19 cellular contexts compared by ENCODE assay signal in the genomic region with DNA sequence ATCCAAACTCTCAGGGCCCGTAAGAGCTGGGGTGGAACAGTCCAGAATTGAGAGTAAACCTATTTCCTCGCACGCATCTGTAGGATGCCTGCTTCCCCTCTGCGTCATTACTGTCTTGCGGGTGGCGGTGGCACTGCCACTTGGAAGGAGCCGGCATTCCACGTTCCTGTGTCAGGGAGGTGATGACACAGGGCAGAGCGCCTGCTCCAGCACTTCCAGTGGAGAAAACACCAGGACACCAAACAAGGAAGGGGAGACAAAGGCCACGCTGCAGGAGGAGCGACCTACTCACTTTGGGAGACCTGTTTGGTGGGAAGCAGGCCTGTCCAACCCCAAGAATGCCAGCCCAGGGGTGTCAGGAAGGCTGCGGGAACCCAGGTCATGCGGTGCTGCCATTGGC. TPM values are rescaled to one million over a fixed set of nuclear protein-coding genes. Genes with fewer than 3 reads are reported as not detected.
DNase-seq lines count a peak whose midpoint lies in the region; ATAC-seq lines count a peak whose summit lies in the region.
"Had no signal": no experiment of that assay in that cellular context is flagged by ENCODE, and none has a peak within 500 bp of the region (broad histone marks: within the 10 kb centered on the region; RNA-seq: fewer than 3 reads in every experiment).

No MANE protein-coding gene starts in this region.

- H3K4ac ChIP-seq in mesenchymal stem cell (ENCODE audit: low read depth in 1 of 2, low read length in 2 of 2): no peak overlapping the region

- no peaks in the 10 kb centered on the region for H3K36me3 ChIP-seq in mesenchymal stem cell (ENCODE audit: control insufficient read depth in 1 of 2, insufficient read depth in 2 of 2, low read depth in 1 of 2, low read length in 2 of 2)
- H3K36me3 ChIP-seq: BLaER1 treated with 17β-estradiol and CSF1 and Interleukin-3, amounts not matched to agents 10 nM and 100 nM; SJSA1 had no signal

- H2BK12ac ChIP-seq in mesenchymal stem cell (ENCODE audit: low read length in 2 of 2): no peak overlapping the region

- no peaks in the 10 kb centered on the region for H3K9me3 Mint-ChIP-seq in T-helper 2 cell treated with Interferon-gamma antibody and Interleukin-4, amounts not matched to agents 5 μg/mL and 100 μg/mL, for 36 hours
- H3K9me3 Mint-ChIP-seq: HFFc6 had no signal

- H3K23ac ChIP-seq in mesenchymal stem cell (ENCODE audit: low read length in 2 of 2): no peak overlapping the region

- DNase-seq in T-helper 2 cell treated with Interferon-gamma antibody and Interleukin-4, amounts not matched to agents 5 μg/mL and 100 μg/mL, for 36 hours (ENCODE audit: low spot score): no peak
- DNase-seq in T-helper 2 cell: no peak
- no peak for DNase-seq in left cardiac atrium
- DNase-seq in cardiac septum (ENCODE audit: low spot score): no peak
- no peak for DNase-seq in mesenchymal stem cell
- no peak for DNase-seq in A172 (ENCODE audit: low spot score)
- no peak for DNase-seq in NCI-H1417 (lab: John Stamatoyannopoulos, UW)
- DNase-seq: 8988T, HFFc6, KBM-7, NCI-H1436 treated with DMSO at 0.1 percent for 48 hours, NCI-H2029 treated with DMSO at 0.1 percent for 48 hours, NCI-H510A, NCI-H774, PC-3 had no signal

- no peaks in the 10 kb centered on the region for H3K27me3 Mint-ChIP-seq in T-helper 2 cell treated with Interferon-gamma antibody and Interleukin-4, amounts not matched to agents 5 μg/mL and 100 μg/mL, for 36 hours (ENCODE audit: low read depth)

- H3K4me1 ChIP-seq in mesenchymal stem cell (ENCODE audit: control insufficient read depth, insufficient read depth, low read depth, low read length): peaks cover 2% of the 10 kb centered on the region
- H3K4me1 ChIP-seq: SJSA1 had no signal

- H3K4me2 ChIP-seq in mesenchymal stem cell (ENCODE audit: low read length, poor library complexity, severe bottlenecking): no peak overlapping the region

- H2BK120ac ChIP-seq in mesenchymal stem cell (ENCODE audit: low read depth, low read length): no peak overlapping the region

- H3K9me3 ChIP-seq in mesenchymal stem cell (ENCODE audit: control insufficient read depth, low read length): no peaks in the 10 kb centered on the region
- H3K9me3 ChIP-seq: BLaER1 treated with 17β-estradiol and CSF1 and Interleukin-3, amounts not matched to agents 10 nM and 100 nM; SJSA1 had no signal

- no peak overlapping the region for H3K9ac ChIP-seq in mesenchymal stem cell (ENCODE audit: low read length)
- H3K9ac ChIP-seq: BLaER1 treated with 17β-estradiol and CSF1 and Interleukin-3, amounts not matched to agents 10 nM and 100 nM had no signal

- H3K4me3 ChIP-seq in mesenchymal stem cell (ENCODE audit: insufficient read depth in 1 of 2, low read depth in 1 of 2, low read length in 2 of 2): no peak overlapping the region
- H3K4me3 ChIP-seq: BLaER1 treated with 17β-estradiol and CSF1 and Interleukin-3, amounts not matched to agents 10 nM and 100 nM; SJSA1 had no signal

- H2AFZ ChIP-seq in mesenchymal stem cell (ENCODE audit: low read depth, low read length): no peak overlapping the region

- H2BK15ac ChIP-seq in mesenchymal stem cell (ENCODE audit: low read depth, poor library complexity, severe bottlenecking): no peak overlapping the region

- H3K4me3 Mint-ChIP-seq in T-helper 2 cell treated with Interferon-gamma antibody and Interleukin-4, amounts not matched to agents 5 μg/mL and 100 μg/mL, for 36 hours: no peak overlapping the region
- H3K4me3 Mint-ChIP-seq: HFFc6 had no signal

- H3K27me3 ChIP-seq in mesenchymal stem cell (ENCODE audit: control insufficient read depth in 1 of 2, insufficient read depth in 1 of 2, low read length in 2 of 2): no peaks in the 10 kb centered on the region
- H3K27me3 ChIP-seq: BLaER1 treated with 17β-estradiol and CSF1 and Interleukin-3, amounts not matched to agents 10 nM and 100 nM; SJSA1 had no signal

- peaks cover 11% of the 10 kb centered on the region for H3K4me1 Mint-ChIP-seq in T-helper 2 cell treated with Interferon-gamma antibody and Interleukin-4, amounts not matched to agents 5 μg/mL and 100 μg/mL, for 36 hours (ENCODE audit: low read depth)

- intact Hi-C loops in left cardiac atrium (cut with DNase I): no loop called here
- intact Hi-C loops in cardiac septum (cut with DNase I): no loop called here

- peaks cover 10% of the 10 kb centered on the region for H3K36me3 Mint-ChIP-seq in T-helper 2 cell treated with Interferon-gamma antibody and Interleukin-4, amounts not matched to agents 5 μg/mL and 100 μg/mL, for 36 hours (ENCODE audit: low read depth)

- H4K91ac ChIP-seq in mesenchymal stem cell (ENCODE audit: low read length): peak overlapping the region; percentile 39

- H3K79me1 ChIP-seq in mesenchymal stem cell (replicated peaks; ENCODE audit: low read length, poor library complexity, severe bottlenecking): no peaks in the 10 kb centered on the region

- H4K8ac ChIP-seq in mesenchymal stem cell (ENCODE audit: low read length): peak overlapping the region; percentile 42

- no peak overlapping the region for H3K18ac ChIP-seq in mesenchymal stem cell (ENCODE audit: low read depth in 1 of 2, low read length in 2 of 2)

- H3K27ac Mint-ChIP-seq in T-helper 2 cell treated with Interferon-gamma antibody and Interleukin-4, amounts not matched to agents 5 μg/mL and 100 μg/mL, for 36 hours: peak overlapping the region; percentile 57
- H3K27ac Mint-ChIP-seq: HFFc6 had no signal

- no peak overlapping the region for H2AK5ac ChIP-seq in mesenchymal stem cell (ENCODE audit: low read length, severe bottlenecking)

- peak overlapping the region in 1 of 2 experiments; percentile 22 for H3K14ac ChIP-seq in mesenchymal stem cell (ENCODE audit: low read length in 2 of 2)

- H2BK5ac ChIP-seq in mesenchymal stem cell (ENCODE audit: low read depth, low read length, poor library complexity, severe bottlenecking): no peak overlapping the region

- H3K27ac ChIP-seq in mesenchymal stem cell (ENCODE audit: low read length, poor library complexity, severe bottlenecking): no peak overlapping the region
- H3K27ac ChIP-seq: BLaER1 treated with 17β-estradiol and CSF1 and Interleukin-3, amounts not matched to agents 10 nM and 100 nM; RWPE1; SJSA1 had no signal

- WGBS in mesenchymal stem cell: 93% methylated on average over 13 of the region's 13 CpGs

- ATAC-seq in left cardiac atrium: peak; percentile 44 to 75
- no peak for ATAC-seq in GM18909 (IDR thresholded peaks at IDR 0.05; ENCODE audit: poor library complexity, unreplicated experiment)
- ATAC-seq: PC-3 had no signal

RNA-seq across cellular contexts. Expression of a gene that starts 37.1 kb away (rescaled TPM):
- under 1 TPM; 0.35 to 0.37 TPM for total RNA-seq in left cardiac atrium
- total RNA-seq in cardiac septum: not detected
- 1.1 TPM for polyA plus RNA-seq in mesenchymal stem cell (2013, experiment 1 of 2)
- polyA plus RNA-seq in mesenchymal stem cell (2013, experiment 2 of 2): 0.71 TPM
- total RNA-seq in A172 (2014; rRNA removed; shearing (Covaris generic)): 3.6 and 3.9 TPM in 2 replicates

RNA-seq across cellular contexts. Expression of a gene that starts 43.3 kb away (rescaled TPM):
- under 1 TPM; 0.32 to 0.71 TPM for total RNA-seq in left cardiac atrium
- 0.24 TPM for total RNA-seq in cardiac septum
- polyA plus RNA-seq in mesenchymal stem cell (2013, experiment 1 of 2): 0.32 TPM
- polyA plus RNA-seq in mesenchymal stem cell (2013, experiment 2 of 2): 0.23 TPM
- 0.02 and 0.05 TPM in 2 replicates for total RNA-seq in A172 (2014; rRNA removed; shearing (Covaris generic))

RNA-seq across cellular contexts. Expression of a gene that starts 46.6 kb away (rescaled TPM):
- 1 to 10 TPM in 1 of 2 donors, under 1 TPM in 1; 0.47 to 2.6 TPM for total RNA-seq in left cardiac atrium
- total RNA-seq in cardiac septum: 1.9 TPM
- 4.7 TPM for polyA plus RNA-seq in mesenchymal stem cell (2013, experiment 1 of 2)
- 4.4 TPM for polyA plus RNA-seq in mesenchymal stem cell (2013, experiment 2 of 2)
- 2.1 and 3.0 TPM in 2 replicates for total RNA-seq in A172 (2014; rRNA removed; shearing (Covaris generic))

RNA-seq across cellular contexts. Expression of a gene that starts 52.7 kb away (rescaled TPM):
- total RNA-seq in left cardiac atrium (1 to 10 TPM; 2.7 to 2.9 TPM), cardiac septum (6.7 TPM)
- 2.1 TPM for polyA plus RNA-seq in mesenchymal stem cell (2013, experiment 1 of 2)
- 1.7 TPM for polyA plus RNA-seq in mesenchymal stem cell (2013, experiment 2 of 2)
- 0.62 and 1.1 TPM in 2 replicates for total RNA-seq in A172 (2014; rRNA removed; shearing (Covaris generic))
